ENCODE assay signal across 13 cellular contexts in the genomic region with DNA sequence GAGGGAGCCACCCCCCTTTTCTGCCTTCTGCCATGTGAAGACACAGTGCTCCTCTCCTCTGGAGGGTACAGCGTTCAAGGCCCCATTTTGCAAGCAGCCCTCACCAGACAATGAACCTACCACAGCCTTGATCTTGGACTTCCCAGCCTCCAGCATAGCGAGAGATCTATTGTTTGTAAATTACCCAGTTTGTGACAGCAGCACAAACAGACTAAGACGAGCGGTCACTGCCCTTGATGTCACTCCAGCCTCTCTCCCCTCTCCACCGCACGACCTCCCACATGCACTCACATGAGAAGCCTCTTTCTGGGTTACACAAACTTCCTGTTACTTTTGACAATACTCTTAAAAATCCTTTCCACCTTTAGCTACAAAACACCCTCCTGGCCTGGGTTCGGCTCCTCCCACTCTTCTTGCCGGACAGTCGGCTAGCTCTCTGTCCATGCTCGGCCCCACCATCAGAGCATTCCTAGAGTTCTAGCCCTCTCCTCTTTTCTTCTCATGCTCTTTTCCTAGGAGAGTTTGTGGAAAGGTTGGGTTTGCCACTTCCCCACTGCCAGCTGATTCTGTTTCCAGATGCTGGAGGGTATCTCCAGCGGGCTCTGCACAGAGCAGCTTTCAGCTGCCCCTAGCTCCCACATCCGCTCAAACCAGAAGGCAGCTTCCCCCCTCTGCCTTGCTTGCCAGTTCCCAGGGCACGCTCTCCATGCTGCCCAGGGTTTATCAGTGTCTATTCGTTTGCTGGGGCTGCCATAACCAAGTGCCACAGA.
DNase-seq lines count a peak whose midpoint lies in the region; ATAC-seq and TF ChIP-seq lines count a peak whose summit lies in the region.
"Had no signal": no experiment of that assay in that cellular context is flagged by ENCODE, and none has a peak within 500 bp of the region (broad histone marks: within the 10 kb centered on the region; RNA-seq: fewer than 3 reads in every experiment).

No MANE protein-coding gene starts in this region.

- H3K27ac ChIP-seq in CD4-positive, CD25-positive, alpha-beta regulatory T cell (ENCODE audit: insufficient read depth, low read length, poor library complexity, severe bottlenecking) = no peak overlapping the region
- H3K27ac ChIP-seq in HUES6 (ENCODE audit: low read depth, low read length) = peak overlapping the region; percentile 88
- H3K27ac ChIP-seq in endodermal cell (ENCODE audit: low read depth, low read length) = peak overlapping the region; percentile 16
- no peak overlapping the region for H3K27ac ChIP-seq in SJCRH30
- H3K27ac ChIP-seq: SK-N-MC had no signal

- H3K4me3 Mint-ChIP-seq in CD4-positive, CD25-positive, alpha-beta regulatory T cell = peak overlapping the region in 1 of 4 donors; percentile 34
- H3K4me3 Mint-ChIP-seq in endodermal cell (no peak overlapping the region), natural killer cell (peak overlapping the region; percentile 68)
- H3K4me3 Mint-ChIP-seq: activated B cell treated with CpG ODN at 0.5 μM for 24 hours; CD4-positive, alpha-beta memory T cell had no signal

- peaks cover 31% of the 10 kb centered on the region for H3K36me3 Mint-ChIP-seq in CD4-positive, CD25-positive, alpha-beta regulatory T cell
- H3K36me3 Mint-ChIP-seq in endodermal cell (ENCODE audit: low read depth) (peaks cover 24% of the 10 kb centered on the region), natural killer cell (no peaks in the 10 kb centered on the region)

- TF ChIP-seq CTCF in endodermal cell (conservative IDR thresholded peaks at IDR 0.05) (no peak), natural killer cell (IDR thresholded peaks at IDR 0.05) (no peak)

- H3K27me3 Mint-ChIP-seq in CD4-positive, CD25-positive, alpha-beta regulatory T cell = no peaks in the 10 kb centered on the region
- H3K27me3 Mint-ChIP-seq in endodermal cell (ENCODE audit: insufficient read depth) = no peaks in the 10 kb centered on the region
- no peaks in the 10 kb centered on the region for H3K27me3 Mint-ChIP-seq in natural killer cell (ENCODE audit: low read depth in 2 of 2)
- H3K27me3 Mint-ChIP-seq: activated B cell treated with CpG ODN at 0.5 μM for 24 hours; CD4-positive, alpha-beta memory T cell had no signal

- WGBS in endodermal cell (ENCODE audit: insufficient coverage in 1 of 2, insufficient read length in 1 of 2), 2 experiments = 87 to 91% methylated on average over 4 to 14 of the region's 14 CpGs

- H3K4me1 ChIP-seq in CD4-positive, CD25-positive, alpha-beta regulatory T cell (ENCODE audit: control insufficient read depth, insufficient read depth, low read length, poor library complexity, severe bottlenecking) = no peaks in the 10 kb centered on the region
- H3K4me1 ChIP-seq in HUES6 (ENCODE audit: control insufficient read depth, insufficient read depth, low read length) (peaks cover 59% of the 10 kb centered on the region), endodermal cell (ENCODE audit: control insufficient read depth, insufficient read depth, low read length) (peaks cover 14% of the 10 kb centered on the region), SJCRH30 (no peaks in the 10 kb centered on the region)

- ATAC-seq in CD4-positive, CD25-positive, alpha-beta regulatory T cell (ENCODE audit: low read depth in 2 of 2) = no peak
- peak; percentile 57 to 79 (median 68) for ATAC-seq in natural killer cell
- no peak for ATAC-seq in GM19455 (IDR thresholded peaks at IDR 0.05; ENCODE audit: unreplicated experiment)
- ATAC-seq in HG03460 (IDR thresholded peaks at IDR 0.05; ENCODE audit: unreplicated experiment) = no peak
- ATAC-seq in GM19395 (IDR thresholded peaks at IDR 0.05; ENCODE audit: unreplicated experiment) = no peak

- H3K4me1 Mint-ChIP-seq in CD4-positive, CD25-positive, alpha-beta regulatory T cell = peaks cover 0 to 63% (median 30%) of the 10 kb centered on the region in 4 donors
- H3K4me1 Mint-ChIP-seq in endodermal cell (peaks cover 35% of the 10 kb centered on the region), natural killer cell (peaks cover 54 to 59% of the 10 kb centered on the region in 2 donors)

- no peaks in the 10 kb centered on the region for H3K27me3 ChIP-seq in CD4-positive, CD25-positive, alpha-beta regulatory T cell (ENCODE audit: control insufficient read depth, insufficient read depth, low read length)
- no peaks in the 10 kb centered on the region for H3K27me3 ChIP-seq in HUES6 (ENCODE audit: control insufficient read depth, insufficient read depth, low read length)
- H3K27me3 ChIP-seq in endodermal cell (ENCODE audit: control insufficient read depth, insufficient read depth, low read length, poor library complexity, severe bottlenecking) = no peaks in the 10 kb centered on the region
- no peaks in the 10 kb centered on the region for H3K27me3 ChIP-seq in SJCRH30

- no peak overlapping the region for H3K4me3 ChIP-seq in CD4-positive, CD25-positive, alpha-beta regulatory T cell (ENCODE audit: low read depth, low read length)
- H3K4me3 ChIP-seq in HUES6 (ENCODE audit: low read depth, low read length) (no peak overlapping the region), endodermal cell (ENCODE audit: low read length) (no peak overlapping the region), SJCRH30 (no peak overlapping the region)
- H3K4me3 ChIP-seq: SK-N-MC had no signal

- H3K36me3 ChIP-seq in CD4-positive, CD25-positive, alpha-beta regulatory T cell (ENCODE audit: control insufficient read depth, insufficient read depth, low read length) = peaks cover 14% of the 10 kb centered on the region
- H3K36me3 ChIP-seq in HUES6 (ENCODE audit: control insufficient read depth, insufficient read depth, low read length) (peaks cover 12% of the 10 kb centered on the region), endodermal cell (ENCODE audit: control insufficient read depth, insufficient read depth, low read length) (peaks cover 5% of the 10 kb centered on the region), SJCRH30 (no peaks in the 10 kb centered on the region)

- H3K9ac ChIP-seq in HUES6 (ENCODE audit: low read length) (peak overlapping the region; percentile 65), endodermal cell (ENCODE audit: extremely low read depth, low read length, poor library complexity, severe bottlenecking) (no peak overlapping the region)

- no peak for DNase-seq in CD4-positive, CD25-positive, alpha-beta regulatory T cell
- DNase-seq in endodermal cell = no peak
- no peak for DNase-seq in natural killer cell
- no peak for DNase-seq in SJCRH30
- DNase-seq: activated B cell treated with CpG ODN at 0.5 μM for 24 hours; CD4-positive, alpha-beta memory T cell; effector CD8-positive, alpha-beta T cell; IMR-90 had no signal

- H3K9me3 Mint-ChIP-seq in CD4-positive, CD25-positive, alpha-beta regulatory T cell = peaks cover 0 to 3% (median 0%) of the 10 kb centered on the region in 7 donors
- H3K9me3 Mint-ChIP-seq in endodermal cell (peaks cover 7% of the 10 kb centered on the region), natural killer cell (no peaks in the 10 kb centered on the region)
- H3K9me3 Mint-ChIP-seq: activated B cell treated with CpG ODN at 0.5 μM for 24 hours had no signal

- H3K9me3 ChIP-seq in CD4-positive, CD25-positive, alpha-beta regulatory T cell (ENCODE audit: control insufficient read depth in 2 of 2, low read length in 2 of 2) = no peaks in the 10 kb centered on the region
- H3K9me3 ChIP-seq in HUES6 (ENCODE audit: control insufficient read depth, insufficient read depth, low read depth, low read length) (no peaks in the 10 kb centered on the region), endodermal cell (ENCODE audit: control insufficient read depth, low read length) (no peaks in the 10 kb centered on the region), SJCRH30 (replicated peaks) (no peaks in the 10 kb centered on the region)

- intact Hi-C loops in natural killer cell (cut with micrococcal nuclease) = no loop called here

- H3K27ac Mint-ChIP-seq in CD4-positive, CD25-positive, alpha-beta regulatory T cell = peak overlapping the region in 2 of 3 donors; percentile 67 to 77
- H3K27ac Mint-ChIP-seq in endodermal cell = peak overlapping the region; percentile 92
- peak overlapping the region; percentile 12 to 87 for H3K27ac Mint-ChIP-seq in natural killer cell
- H3K27ac Mint-ChIP-seq: activated B cell treated with CpG ODN at 0.5 μM for 24 hours had no signal

Comparison
In these comparisons a context has a peak if more than half of its experiments do, and no peak if none do; other contexts are left out.
1. ATAC-seq: peak in natural killer cell (3 of 3); none in CD4-positive, CD25-positive, alpha-beta regulatory T cell (0 of 2), GM19455 (single experiment), HG03460 (single experiment) and GM19395 (single experiment).
2. H3K27ac ChIP-seq: peak in HUES6 (single experiment) and endodermal cell (single experiment); none in CD4-positive, CD25-positive, alpha-beta regulatory T cell (single experiment) and SJCRH30 (single experiment).
3. Peak in every context shown above with its lines, with median percentiles within 50 percentile points of each other: H3K27ac Mint-ChIP-seq.